Comparison of ENCODE assay signal across 12 cellular contexts in genomic region chr14:89339579-89339978, GRCh38.
DNase-seq lines count a peak whose midpoint lies in the region; ATAC-seq lines count a peak whose summit lies in the region.
"Had no signal": no experiment of that assay in that cellular context is flagged by ENCODE, and none has a peak within 500 bp of the region (broad histone marks: within the 10 kb centered on the region; RNA-seq: fewer than 3 reads in every experiment).

No MANE protein-coding gene starts in this region.

- peak overlapping the region; percentile 39 for H3K9ac ChIP-seq in iPS-15b (ENCODE audit: low read depth, low read length)

- no peak overlapping the region for H3K4me3 Mint-ChIP-seq in activated T-helper 1 cell treated with anti-CD3 and anti-CD28 coated beads, Interleukin-12 subunit alpha, Interleukin-12 subunit beta, Interleukin-2, Interleukin-4 antibody, amounts not matched to agents 30 ng/mL and 10 ng/mL and 1 ng/mL, durations not matched to agents 14 hours and 24 hours and 36 hours

- no peak for ATAC-seq in HG02852 (IDR thresholded peaks at IDR 0.05; ENCODE audit: unreplicated experiment)
- ATAC-seq: PC-3 had no signal

- peak overlapping the region; percentile 76 for H3K27ac Mint-ChIP-seq in activated T-helper 1 cell treated with anti-CD3 and anti-CD28 coated beads, Interleukin-12 subunit alpha, Interleukin-12 subunit beta, Interleukin-2, Interleukin-4 antibody, amounts not matched to agents 30 ng/mL and 10 ng/mL and 1 ng/mL, durations not matched to agents 14 hours and 24 hours and 36 hours

- peaks cover 14% of the 10 kb centered on the region for H3K36me3 Mint-ChIP-seq in activated T-helper 1 cell treated with anti-CD3 and anti-CD28 coated beads, Interleukin-12 subunit alpha, Interleukin-12 subunit beta, Interleukin-2, Interleukin-4 antibody, amounts not matched to agents 30 ng/mL and 10 ng/mL and 1 ng/mL, durations not matched to agents 14 hours and 24 hours and 36 hours (ENCODE audit: low read depth)

- H3K4me1 ChIP-seq in iPS-15b (ENCODE audit: control insufficient read depth, insufficient read depth, low read length), result peaks cover 46% of the 10 kb centered on the region

- H3K4me1 Mint-ChIP-seq in activated T-helper 1 cell treated with anti-CD3 and anti-CD28 coated beads, Interleukin-12 subunit alpha, Interleukin-12 subunit beta, Interleukin-2, Interleukin-4 antibody, amounts not matched to agents 30 ng/mL and 10 ng/mL and 1 ng/mL, durations not matched to agents 14 hours and 24 hours and 36 hours (ENCODE audit: low read depth), result peaks cover 30% of the 10 kb centered on the region

- H3K27me3 Mint-ChIP-seq in activated T-helper 1 cell treated with anti-CD3 and anti-CD28 coated beads, Interleukin-12 subunit alpha, Interleukin-12 subunit beta, Interleukin-2, Interleukin-4 antibody, amounts not matched to agents 30 ng/mL and 10 ng/mL and 1 ng/mL, durations not matched to agents 14 hours and 24 hours and 36 hours (ENCODE audit: insufficient read depth), result no peaks in the 10 kb centered on the region

- H3K9me3 ChIP-seq in iPS-15b (ENCODE audit: control insufficient read depth, insufficient read depth, low read length), result no peaks in the 10 kb centered on the region
- H3K9me3 ChIP-seq: mucosa of descending colon had no signal

- H3K27ac ChIP-seq in skin epidermis, result peak overlapping the region in 12 of 21 experiments; percentile 0 to 64 (median 40)
- H3K27ac ChIP-seq: cardiac muscle cell had no signal

- H3K27me3 ChIP-seq in iPS-15b (ENCODE audit: control insufficient read depth, insufficient read depth, low read length), result no peaks in the 10 kb centered on the region
- H3K27me3 ChIP-seq: cardiac muscle cell had no signal

- H3K4me3 ChIP-seq in iPS-15b (ENCODE audit: low read depth, low read length), result no peak overlapping the region
- H3K4me3 ChIP-seq in skin epidermis, result no peak overlapping the region
- H3K4me3 ChIP-seq: cardiac muscle cell, mucosa of descending colon had no signal

- no peaks in the 10 kb centered on the region for H3K36me3 ChIP-seq in iPS-15b (ENCODE audit: control insufficient read depth, insufficient read depth, low read length)
- H3K36me3 ChIP-seq: cardiac muscle cell had no signal

- DNase-seq in ELF-1 (ENCODE audit: low read depth, low spot score) (peak; percentile 14), 8988T (no peak), cortex of kidney (lab: John Stamatoyannopoulos, UW) (no peak), HK-2 (ENCODE audit: unreplicated experiment) (no peak)
- DNase-seq in activated T-helper 1 cell treated with anti-CD3 and anti-CD28 coated beads, Interleukin-12 subunit alpha, Interleukin-12 subunit beta, Interleukin-2, Interleukin-4 antibody, amounts not matched to agents 30 ng/mL and 10 ng/mL and 1 ng/mL, durations not matched to agents 14 hours and 24 hours and 36 hours (ENCODE audit: low spot score), result no peak
- DNase-seq: mucosa of descending colon, NCI-H2081, PC-3 had no signal

- intact Hi-C loops in activated T-helper 1 cell treated with anti-CD3 and anti-CD28 coated beads, Interleukin-12 subunit alpha, Interleukin-12 subunit beta, Interleukin-2, Interleukin-4 antibody, amounts not matched to agents 30 ng/mL and 10 ng/mL and 1 ng/mL, durations not matched to agents 14 hours and 24 hours and 36 hours (cut with micrococcal nuclease), result no loop called here

- H3K9me3 Mint-ChIP-seq in activated T-helper 1 cell treated with anti-CD3 and anti-CD28 coated beads, Interleukin-12 subunit alpha, Interleukin-12 subunit beta, Interleukin-2, Interleukin-4 antibody, amounts not matched to agents 30 ng/mL and 10 ng/mL and 1 ng/mL, durations not matched to agents 14 hours and 24 hours and 36 hours, result no peaks in the 10 kb centered on the region
